ENCODE assay signal across 8 cellular contexts in genomic region chr3:47381317-47382157, GRCh38.
DNase-seq lines count a peak whose midpoint lies in the region; ATAC-seq and TF ChIP-seq lines count a peak whose summit lies in the region.

No MANE protein-coding gene starts in this region.

- peak overlapping the region; percentile 86 for H3K27ac ChIP-seq in OCI-LY3 (ENCODE audit: low read length)
- H3K27ac ChIP-seq in muscle layer of colon (ENCODE audit: low read depth, low read length) = peak overlapping the region; percentile 78

- H3K4me3 ChIP-seq in OCI-LY3 (ENCODE audit: low read length) (peak overlapping the region; percentile 86), muscle layer of colon (ENCODE audit: low read depth in 1 of 2, low read length in 2 of 2) (peak overlapping the region; percentile 66 to 92)

- TF ChIP-seq CTCF in OCI-LY3 (IDR thresholded peaks at IDR 0.05; ENCODE audit: low read depth, low read length) = no peak

- peaks cover 24% of the 10 kb centered on the region for H3K4me1 ChIP-seq in OCI-LY3 (ENCODE audit: low read length)
- peaks cover 36% of the 10 kb centered on the region for H3K4me1 ChIP-seq in muscle layer of colon (ENCODE audit: insufficient read depth, low read length)

- ATAC-seq in GM19452 (IDR thresholded peaks at IDR 0.05; ENCODE audit: unreplicated experiment) (peak; percentile 56), HG03571 (IDR thresholded peaks at IDR 0.05; ENCODE audit: unreplicated experiment) (peak; percentile 53)

- H2AFZ ChIP-seq in OCI-LY3 (ENCODE audit: low read depth, low read length) = peak overlapping the region; percentile 66

- peaks cover 31% of the 10 kb centered on the region for H4K20me1 ChIP-seq in OCI-LY3 (ENCODE audit: insufficient read depth, low read length)

- peak overlapping the region; percentile 96 for H3K9ac ChIP-seq in OCI-LY3 (ENCODE audit: low read length)
- peak overlapping the region; percentile 42 for H3K9ac ChIP-seq in muscle layer of colon (ENCODE audit: low read length)

- TF ChIP-seq POLR2A in erythroblast (IDR thresholded peaks at IDR 0.05; ENCODE audit: low read length) = no peak

- H3K4me2 ChIP-seq in OCI-LY3 (ENCODE audit: low read length) = peak overlapping the region; percentile 99

- DNase-seq in COR-L47 (lab: John Stamatoyannopoulos, UW) = peak; percentile 24
- peak; percentile 85 for DNase-seq in activated T-cell treated with anti-CD3 and anti-CD28 coated beads for 48 hours (ENCODE audit: low read depth)
- peak; percentile 91 for DNase-seq in erythroblast (lab: John Stamatoyannopoulos, UW)
- peak; percentile 36 to 51 for DNase-seq in stimulated activated CD8-positive, alpha-beta memory T cell treated with anti-CD3 and anti-CD28 coated beads, Interleukin-7, amount 100 ng/mL, for 1 hour (ENCODE audit: low read depth in 2 of 2)

- H3K27me3 ChIP-seq in OCI-LY3 (ENCODE audit: low read depth, low read length) (no peaks in the 10 kb centered on the region), muscle layer of colon (ENCODE audit: control insufficient read depth in 1 of 2, insufficient read depth in 2 of 2, low read length in 2 of 2) (no peaks in the 10 kb centered on the region)

- peaks cover 73% of the 10 kb centered on the region for H3K79me2 ChIP-seq in OCI-LY3 (ENCODE audit: low read length)

- H3K9me3 ChIP-seq in OCI-LY3 (ENCODE audit: insufficient read depth, low read length) (no peaks in the 10 kb centered on the region), muscle layer of colon (ENCODE audit: low read length) (no peaks in the 10 kb centered on the region)

- H3K36me3 ChIP-seq in OCI-LY3 (replicated peaks; ENCODE audit: low read depth, low read length) = peaks cover 3% of the 10 kb centered on the region
- peaks cover 9% of the 10 kb centered on the region for H3K36me3 ChIP-seq in muscle layer of colon (ENCODE audit: insufficient read depth, low read length)

Comparison
In these comparisons a context has a peak if more than half of its experiments do, and no peak if none do; other contexts are left out.
1. Peak in every context shown above with its lines: DNase-seq, ATAC-seq, H3K4me3 ChIP-seq and H3K27ac ChIP-seq.
2. DNase-seq: peak in every context shown above with its lines; median percentile 91 in erythroblast; 85 in activated T-cell treated with anti-CD3 and anti-CD28 coated beads for 48 hours; 44 in stimulated activated CD8-positive, alpha-beta memory T cell treated with anti-CD3 and anti-CD28 coated beads, Interleukin-7, amount 100 ng/mL, for 1 hour; 24 in COR-L47.